1 cellular context compared by ENCODE assay signal in genomic region chr19:17307876-17308377, GRCh38.
TF ChIP-seq lines count a peak whose summit lies in the region.

No MANE protein-coding gene starts in this region.

TF ChIP-seq in H1, 55 proteins besides CTCF, POLR2A, EP300 and RAD21:
- TF ChIP-seq KDM5A (IDR thresholded peaks at IDR 0.05; ENCODE audit: low read length) (no peak), CBX8 (IDR thresholded peaks at IDR 0.05; ENCODE audit: borderline replicate concordance, low read depth, low read length) (no peak), CHD1 (IDR thresholded peaks at IDR 0.05; ENCODE audit: low read depth, low read length) (no peak), TBP (IDR thresholded peaks at IDR 0.05; ENCODE audit: low read depth, low read length) (no peak), POU5F1 (IDR thresholded peaks at IDR 0.05; ENCODE audit: low read depth, low read length) (no peak), CREB1 (IDR thresholded peaks at IDR 0.05) (no peak), BCL11A (IDR thresholded peaks at IDR 0.05; ENCODE audit: low read depth in 2 of 2, low read length in 2 of 2) (no peak), CTBP2 (IDR thresholded peaks at IDR 0.05; ENCODE audit: borderline replicate concordance, insufficient read depth, insufficient read length, low read length) (no peak), NANOG (IDR thresholded peaks at IDR 0.05; ENCODE audit: insufficient read depth, low read depth, low read length, poor library complexity, severe bottlenecking) (no peak), KDM1A (IDR thresholded peaks at IDR 0.05; ENCODE audit: borderline replicate concordance, low read length) (no peak), FOSL1 (IDR thresholded peaks at IDR 0.05; ENCODE audit: insufficient read depth, low read depth, low read length) (no peak), CBX5 (IDR thresholded peaks at IDR 0.05; ENCODE audit: low read depth, low read length) (no peak)
- TF ChIP-seq, protein P1, sequence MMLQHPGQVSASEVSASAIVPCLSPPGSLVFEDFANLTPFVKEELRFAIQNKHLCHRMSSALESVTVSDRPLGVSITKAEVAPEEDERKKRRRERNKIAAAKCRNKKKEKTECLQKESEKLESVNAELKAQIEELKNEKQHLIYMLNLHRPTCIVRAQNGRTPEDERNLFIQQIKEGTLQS (IDR thresholded peaks at IDR 0.05; ENCODE audit: insufficient read depth, low read depth, low read length): no peak
